In genomic region chr12:54033106-54033979, GRCh38 we compare ENCODE assay signal across 9 cellular contexts. TPM values are rescaled to one million over a fixed set of nuclear protein-coding genes. Genes with fewer than 3 reads are reported as not detected.
DNase-seq lines count a peak whose midpoint lies in the region; ATAC-seq and TF ChIP-seq lines count a peak whose summit lies in the region.
"Had no signal": no experiment of that assay in that cellular context is flagged by ENCODE, and none has a peak within 500 bp of the region (broad histone marks: within the 10 kb centered on the region; RNA-seq: fewer than 3 reads in every experiment).

No MANE protein-coding gene starts in this region.

- H3K9me2 ChIP-seq in GM23248 (ENCODE audit: insufficient read depth) = no peaks in the 10 kb centered on the region

- no peaks in the 10 kb centered on the region for H3K27me3 ChIP-seq in GM23248 (replicated peaks; ENCODE audit: insufficient read depth)
- H3K27me3 ChIP-seq in OCI-LY3 (ENCODE audit: low read depth, low read length) = no peaks in the 10 kb centered on the region
- H3K27me3 ChIP-seq in skeletal muscle tissue (ENCODE audit: control insufficient read depth in 3 of 3, insufficient read depth in 3 of 3, low read length in 3 of 3) = peaks cover 3 to 7% (median 5%) of the 10 kb centered on the region in 3 donors

- no peaks in the 10 kb centered on the region for H3K9me3 ChIP-seq in GM23248 (ENCODE audit: low read depth)
- no peaks in the 10 kb centered on the region for H3K9me3 ChIP-seq in OCI-LY3 (ENCODE audit: insufficient read depth, low read length)
- no peaks in the 10 kb centered on the region for H3K9me3 ChIP-seq in skeletal muscle tissue (ENCODE audit: control insufficient read depth in 3 of 3, low read length in 3 of 3)

- H3F3A ChIP-seq in GM23248 (ENCODE audit: insufficient read depth) = peaks cover 16% of the 10 kb centered on the region; the same call in 1 of the 2 replicates

- intact Hi-C loops in posterior vena cava (cut with DNase I) = loop anchor here (5.0 kb wide), 3 partner anchors 99 to 159 kb away; no protein-coding TSS in a partner anchor

- H2AFZ ChIP-seq in GM23248 = peak overlapping the region; percentile 70
- no peak overlapping the region for H2AFZ ChIP-seq in OCI-LY3 (ENCODE audit: low read depth, low read length)

- ATAC-seq in HG02642 (IDR thresholded peaks at IDR 0.05; ENCODE audit: poor library complexity, unreplicated experiment) (no peak), GM21526 (IDR thresholded peaks at IDR 0.05; ENCODE audit: low FRiP score, unreplicated experiment) (no peak), GM21447 (IDR thresholded peaks at IDR 0.05; ENCODE audit: unreplicated experiment) (no peak)

- H3K4me3 ChIP-seq in GM23248 (peak overlapping the region; percentile 72), OCI-LY3 (ENCODE audit: low read length) (peak overlapping the region; percentile 63; the same call in 1 of the 2 replicates), fibroblast of pulmonary artery (replicated peaks; ENCODE audit: low read depth, low read length) (peak overlapping the region; percentile 23), skeletal muscle tissue (ENCODE audit: low read length in 3 of 3) (peak overlapping the region; percentile 56 to 70 (median 66))

- H4K20me1 ChIP-seq in GM23248 (ENCODE audit: insufficient read depth) (no peaks in the 10 kb centered on the region), OCI-LY3 (ENCODE audit: insufficient read depth, low read length) (no peaks in the 10 kb centered on the region)

- no peak for TF ChIP-seq CTCF in OCI-LY3 (IDR thresholded peaks at IDR 0.05; ENCODE audit: low read depth, low read length)
- no peak for TF ChIP-seq CTCF in fibroblast of pulmonary artery (IDR thresholded peaks at IDR 0.05; ENCODE audit: low read length, missing control alignments)

- H3K4me1 ChIP-seq in GM23248 (ENCODE audit: insufficient read depth) = peaks cover 27% of the 10 kb centered on the region
- 0 out of 2 replicates have a peak, but pooled peaks cover 3% of the 10 kb centered on the region for H3K4me1 ChIP-seq in OCI-LY3 (ENCODE audit: low read length)
- peaks cover 39 to 44% (median 40%) of the 10 kb centered on the region in 3 donors for H3K4me1 ChIP-seq in skeletal muscle tissue (ENCODE audit: control insufficient read depth in 3 of 3, insufficient read depth in 3 of 3, low read length in 3 of 3)

- 1% methylated on average over 46 to 61 of the region's 61 CpGs for WGBS in GM23248 (ENCODE audit: low coverage in 1 of 2, low lambda C conversion rate in 2 of 2, missing lambda C conversion rate in 2 of 2), 2 experiments

- no peaks in the 10 kb centered on the region for H3K36me3 ChIP-seq in GM23248 (ENCODE audit: low read depth)
- H3K36me3 ChIP-seq in OCI-LY3 (replicated peaks; ENCODE audit: low read depth, low read length) = no peaks in the 10 kb centered on the region
- H3K36me3 ChIP-seq in skeletal muscle tissue (ENCODE audit: control insufficient read depth in 3 of 3, insufficient read depth in 3 of 3, low read length in 3 of 3) = peaks cover 0 to 3% (median 3%) of the 10 kb centered on the region in 3 donors

- H3K79me2 ChIP-seq in GM23248 (ENCODE audit: insufficient read depth) (peaks cover 77% of the 10 kb centered on the region), OCI-LY3 (ENCODE audit: low read length) (no peaks in the 10 kb centered on the region)

- in situ Hi-C loops in GM23248 (cut with MboI) = no loop called here

- H3K9ac ChIP-seq in GM23248 (peak overlapping the region; percentile 97), OCI-LY3 (ENCODE audit: low read length) (no peak overlapping the region), skeletal muscle tissue (ENCODE audit: low read depth in 1 of 3, low read length in 3 of 3) (peak overlapping the region in 2 of 3 donors; percentile 28 to 69)

- H3K4me2 ChIP-seq in GM23248 (ENCODE audit: unreplicated experiment) (peak overlapping the region; percentile 94), OCI-LY3 (ENCODE audit: low read length) (peak overlapping the region; percentile 64; the same call in 1 of the 2 replicates)

- peak; percentile 87 for DNase-seq in GM23248
- DNase-seq in fibroblast of pulmonary artery (ENCODE audit: low read depth) = no peak
- DNase-seq in posterior vena cava (ENCODE audit: low spot score) = no peak

- peak overlapping the region; percentile 99 for H3K27ac ChIP-seq in GM23248
- no peak overlapping the region for H3K27ac ChIP-seq in OCI-LY3 (ENCODE audit: low read length)
- H3K27ac ChIP-seq in skeletal muscle tissue (ENCODE audit: low read depth, low read length) = peak overlapping the region; percentile 1

RNA-seq across cellular contexts. Expression of gene HOXC5, which starts 0.5 kb away (rescaled TPM):
- total RNA-seq in GM23248 (2014; rRNA removed; shearing (Covaris generic)) = 1.1 and 1.8 TPM in 2 replicates
- polyA plus RNA-seq in GM23248 (2016; fragmentation: Nextera tagmentation; extraction: Ambion mirVana) = 0.65 and 1.3 TPM in 2 replicates
- total RNA-seq in skeletal muscle tissue = 0.52 TPM
- 1 to 10 TPM; 2.9 to 5.6 TPM for total RNA-seq in posterior vena cava
- total RNA-seq: T-helper 2 cell treated with Interferon-gamma antibody and Interleukin-4, amounts not matched to agents 100 ng/mL and 5 ng/mL, for 36 hours had no signal

RNA-seq across cellular contexts. Expression of gene HOXC6, which starts 5.1 kb away (rescaled TPM):
- 3.6 and 4.9 TPM in 2 replicates for total RNA-seq in GM23248 (2014; rRNA removed; shearing (Covaris generic))
- 19.9 and 20.5 TPM in 2 replicates for polyA plus RNA-seq in GM23248 (2016; fragmentation: Nextera tagmentation; extraction: Ambion mirVana)
- total RNA-seq in skeletal muscle tissue (2.6 TPM), posterior vena cava (10 to 100 TPM; 23.5 to 31.1 TPM)
- total RNA-seq: T-helper 2 cell treated with Interferon-gamma antibody and Interleukin-4, amounts not matched to agents 100 ng/mL and 5 ng/mL, for 36 hours had no signal

RNA-seq across cellular contexts. Expression of gene HOXC4, which starts 20.3 kb away (rescaled TPM):
- total RNA-seq in GM23248 (2014; rRNA removed; shearing (Covaris generic)) = 2.2 and 3.4 TPM in 2 replicates
- polyA plus RNA-seq in GM23248 (2016; fragmentation: Nextera tagmentation; extraction: Ambion mirVana) = 2.3 and 3.1 TPM in 2 replicates
- total RNA-seq in skeletal muscle tissue = 1.0 TPM
- total RNA-seq in posterior vena cava = 10 to 100 TPM; 17.1 to 19.4 TPM
- total RNA-seq: T-helper 2 cell treated with Interferon-gamma antibody and Interleukin-4, amounts not matched to agents 100 ng/mL and 5 ng/mL, for 36 hours had no signal

RNA-seq across cellular contexts. Expression of gene HOXC8, which starts 24.6 kb away (rescaled TPM):
- 3.8 and 11.3 TPM in 2 replicates for total RNA-seq in GM23248 (2014; rRNA removed; shearing (Covaris generic))
- 16.7 and 20.8 TPM in 2 replicates for polyA plus RNA-seq in GM23248 (2016; fragmentation: Nextera tagmentation; extraction: Ambion mirVana)
- total RNA-seq in skeletal muscle tissue (0.52 TPM), posterior vena cava (10 to 100 TPM; 13.5 to 22.4 TPM)
- total RNA-seq: T-helper 2 cell treated with Interferon-gamma antibody and Interleukin-4, amounts not matched to agents 100 ng/mL and 5 ng/mL, for 36 hours had no signal

RNA-seq across cellular contexts. Expression of gene HOXC9, which starts 33.4 kb away (rescaled TPM):
- total RNA-seq in GM23248 (2014; rRNA removed; shearing (Covaris generic)) = 2.5 and 3.7 TPM in 2 replicates
- 5.5 and 6.0 TPM in 2 replicates for polyA plus RNA-seq in GM23248 (2016; fragmentation: Nextera tagmentation; extraction: Ambion mirVana)
- 4.2 TPM for total RNA-seq in skeletal muscle tissue
- total RNA-seq in posterior vena cava = 10 to 100 TPM in 1 of 2 donors, 1 to 10 TPM in 1; 7.0 to 12.0 TPM
- total RNA-seq: T-helper 2 cell treated with Interferon-gamma antibody and Interleukin-4, amounts not matched to agents 100 ng/mL and 5 ng/mL, for 36 hours had no signal
